In genomic region chrX:110045988-110046387, GRCh38 we compare ENCODE assay signal across 1 cellular context.
TF ChIP-seq lines count a peak whose summit lies in the region.

No MANE protein-coding gene starts in this region.

TF ChIP-seq in HepG2, 621 proteins besides CTCF, POLR2A, EP300 and RAD21 (continued from another document):
- TF ChIP-seq, protein P1, sequence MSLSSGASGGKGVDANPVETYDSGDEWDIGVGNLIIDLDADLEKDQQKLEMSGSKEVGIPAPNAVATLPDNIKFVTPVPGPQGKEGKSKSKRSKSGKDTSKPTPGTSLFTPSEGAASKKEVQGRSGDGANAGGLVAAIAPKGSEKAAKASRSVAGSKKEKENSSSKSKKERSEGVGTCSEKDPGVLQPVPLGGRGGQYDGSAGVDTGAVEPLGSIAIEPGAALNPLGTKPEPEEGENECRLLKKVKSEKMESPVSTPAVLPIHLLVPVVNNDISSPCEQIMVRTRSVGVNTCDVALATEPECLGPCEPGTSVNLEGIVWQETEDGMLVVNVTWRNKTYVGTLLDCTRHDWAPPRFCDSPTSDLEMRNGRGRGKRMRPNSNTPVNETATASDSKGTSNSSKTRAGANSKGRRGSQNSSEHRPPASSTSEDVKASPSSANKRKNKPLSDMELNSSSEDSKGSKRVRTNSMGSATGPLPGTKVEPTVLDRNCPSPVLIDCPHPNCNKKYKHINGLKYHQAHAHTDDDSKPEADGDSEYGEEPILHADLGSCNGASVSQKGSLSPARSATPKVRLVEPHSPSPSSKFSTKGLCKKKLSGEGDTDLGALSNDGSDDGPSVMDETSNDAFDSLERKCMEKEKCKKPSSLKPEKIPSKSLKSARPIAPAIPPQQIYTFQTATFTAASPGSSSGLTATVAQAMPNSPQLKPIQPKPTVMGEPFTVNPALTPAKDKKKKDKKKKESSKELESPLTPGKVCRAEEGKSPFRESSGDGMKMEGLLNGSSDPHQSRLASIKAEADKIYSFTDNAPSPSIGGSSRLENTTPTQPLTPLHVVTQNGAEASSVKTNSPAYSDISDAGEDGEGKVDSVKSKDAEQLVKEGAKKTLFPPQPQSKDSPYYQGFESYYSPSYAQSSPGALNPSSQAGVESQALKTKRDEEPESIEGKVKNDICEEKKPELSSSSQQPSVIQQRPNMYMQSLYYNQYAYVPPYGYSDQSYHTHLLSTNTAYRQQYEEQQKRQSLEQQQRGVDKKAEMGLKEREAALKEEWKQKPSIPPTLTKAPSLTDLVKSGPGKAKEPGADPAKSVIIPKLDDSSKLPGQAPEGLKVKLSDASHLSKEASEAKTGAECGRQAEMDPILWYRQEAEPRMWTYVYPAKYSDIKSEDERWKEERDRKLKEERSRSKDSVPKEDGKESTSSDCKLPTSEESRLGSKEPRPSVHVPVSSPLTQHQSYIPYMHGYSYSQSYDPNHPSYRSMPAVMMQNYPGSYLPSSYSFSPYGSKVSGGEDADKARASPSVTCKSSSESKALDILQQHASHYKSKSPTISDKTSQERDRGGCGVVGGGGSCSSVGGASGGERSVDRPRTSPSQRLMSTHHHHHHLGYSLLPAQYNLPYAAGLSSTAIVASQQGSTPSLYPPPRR (CRISPR knock-in tag; IDR thresholded peaks at IDR 0.05; ENCODE audit: borderline replicate concordance) = 0 out of 2 replicates have a peak, but pooled peaks have one; percentile 33
- TF ChIP-seq ZNF143 (CRISPR knock-in tag; IDR thresholded peaks at IDR 0.05) (no peak), BCLAF1 (IDR thresholded peaks at IDR 0.05) (no peak), GZF1 (CRISPR knock-in tag; IDR thresholded peaks at IDR 0.05) (peak; percentile 89; the same call in 1 of the 2 replicates), RARA (CRISPR knock-in tag; IDR thresholded peaks at IDR 0.05) (0 out of 2 replicates have a peak, but pooled peaks have one; percentile 9), ZNF558 (CRISPR knock-in tag; IDR thresholded peaks at IDR 0.05; ENCODE audit: borderline replicate concordance) (no peak), KAT7 (CRISPR knock-in tag; IDR thresholded peaks at IDR 0.05; ENCODE audit: borderline replicate concordance) (no peak), FOSL1 (CRISPR knock-in tag; IDR thresholded peaks at IDR 0.05; ENCODE audit: borderline replicate concordance) (no peak), FOXJ3 (CRISPR knock-in tag; IDR thresholded peaks at IDR 0.05; ENCODE audit: borderline replicate concordance) (no peak; the same call in 1 of the 2 replicates), FIP1L1 (IDR thresholded peaks at IDR 0.05; ENCODE audit: borderline replicate concordance, insufficient read depth, low read depth, low read length) (no peak), HNF4A (CRISPR knock-in tag; IDR thresholded peaks at IDR 0.05) (no peak), ZNF703 (CRISPR knock-in tag; IDR thresholded peaks at IDR 0.05; ENCODE audit: borderline replicate concordance) (no peak), POLR2G (IDR thresholded peaks at IDR 0.05; ENCODE audit: low read depth, low read length) (no peak), TBX2 (CRISPR knock-in tag; IDR thresholded peaks at IDR 0.05; ENCODE audit: borderline replicate concordance) (peak; percentile 23; the same call in 1 of the 2 replicates), GFI1 (CRISPR knock-in tag; IDR thresholded peaks at IDR 0.05; ENCODE audit: borderline replicate concordance) (no peak)
- TF ChIP-seq, protein P2, sequence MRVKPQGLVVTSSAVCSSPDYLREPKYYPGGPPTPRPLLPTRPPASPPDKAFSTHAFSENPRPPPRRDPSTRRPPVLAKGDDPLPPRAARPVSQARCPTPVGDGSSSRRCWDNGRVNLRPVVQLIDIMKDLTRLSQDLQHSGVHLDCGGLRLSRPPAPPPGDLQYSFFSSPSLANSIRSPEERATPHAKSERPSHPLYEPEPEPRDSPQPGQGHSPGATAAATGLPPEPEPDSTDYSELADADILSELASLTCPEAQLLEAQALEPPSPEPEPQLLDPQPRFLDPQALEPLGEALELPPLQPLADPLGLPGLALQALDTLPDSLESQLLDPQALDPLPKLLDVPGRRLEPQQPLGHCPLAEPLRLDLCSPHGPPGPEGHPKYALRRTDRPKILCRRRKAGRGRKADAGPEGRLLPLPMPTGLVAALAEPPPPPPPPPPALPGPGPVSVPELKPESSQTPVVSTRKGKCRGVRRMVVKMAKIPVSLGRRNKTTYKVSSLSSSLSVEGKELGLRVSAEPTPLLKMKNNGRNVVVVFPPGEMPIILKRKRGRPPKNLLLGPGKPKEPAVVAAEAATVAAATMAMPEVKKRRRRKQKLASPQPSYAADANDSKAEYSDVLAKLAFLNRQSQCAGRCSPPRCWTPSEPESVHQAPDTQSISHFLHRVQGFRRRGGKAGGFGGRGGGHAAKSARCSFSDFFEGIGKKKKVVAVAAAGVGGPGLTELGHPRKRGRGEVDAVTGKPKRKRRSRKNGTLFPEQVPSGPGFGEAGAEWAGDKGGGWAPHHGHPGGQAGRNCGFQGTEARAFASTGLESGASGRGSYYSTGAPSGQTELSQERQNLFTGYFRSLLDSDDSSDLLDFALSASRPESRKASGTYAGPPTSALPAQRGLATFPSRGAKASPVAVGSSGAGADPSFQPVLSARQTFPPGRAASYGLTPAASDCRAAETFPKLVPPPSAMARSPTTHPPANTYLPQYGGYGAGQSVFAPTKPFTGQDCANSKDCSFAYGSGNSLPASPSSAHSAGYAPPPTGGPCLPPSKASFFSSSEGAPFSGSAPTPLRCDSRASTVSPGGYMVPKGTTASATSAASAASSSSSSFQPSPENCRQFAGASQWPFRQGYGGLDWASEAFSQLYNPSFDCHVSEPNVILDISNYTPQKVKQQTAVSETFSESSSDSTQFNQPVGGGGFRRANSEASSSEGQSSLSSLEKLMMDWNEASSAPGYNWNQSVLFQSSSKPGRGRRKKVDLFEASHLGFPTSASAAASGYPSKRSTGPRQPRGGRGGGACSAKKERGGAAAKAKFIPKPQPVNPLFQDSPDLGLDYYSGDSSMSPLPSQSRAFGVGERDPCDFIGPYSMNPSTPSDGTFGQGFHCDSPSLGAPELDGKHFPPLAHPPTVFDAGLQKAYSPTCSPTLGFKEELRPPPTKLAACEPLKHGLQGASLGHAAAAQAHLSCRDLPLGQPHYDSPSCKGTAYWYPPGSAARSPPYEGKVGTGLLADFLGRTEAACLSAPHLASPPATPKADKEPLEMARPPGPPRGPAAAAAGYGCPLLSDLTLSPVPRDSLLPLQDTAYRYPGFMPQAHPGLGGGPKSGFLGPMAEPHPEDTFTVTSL (CRISPR knock-in tag; IDR thresholded peaks at IDR 0.05; ENCODE audit: borderline replicate concordance) = 0 out of 2 replicates have a peak, but pooled peaks have one; percentile 27
